ENCODE assay signal across 8 cellular contexts in genomic region chr2:43950383-43951008, GRCh38. TPM values are rescaled to one million over a fixed set of nuclear protein-coding genes. Genes with fewer than 3 reads are reported as not detected.
DNase-seq lines count a peak whose midpoint lies in the region; ATAC-seq and TF ChIP-seq lines count a peak whose summit lies in the region.

No MANE protein-coding gene starts in this region.

- POLR2A ChIA-PET in WTC11 (lab: Charles Lee): no interaction called here

- H3K4me3 Mint-ChIP-seq in IgD-negative memory B cell: no peak overlapping the region
- no peak overlapping the region for H3K4me3 Mint-ChIP-seq in WTC11

- CTCF ChIA-PET in WTC11 (lab: Charles Lee): interaction anchor here (0.7 to 1.0 kb wide), 3 partner anchors 9 to 13 kb away, joined by 3 to 4 read pairs (median 3); no protein-coding TSS in a partner anchor

- ATAC-seq in WTC11 (peak; percentile 34), HG02763 (IDR thresholded peaks at IDR 0.05; ENCODE audit: unreplicated experiment) (no peak), HG03280 (IDR thresholded peaks at IDR 0.05; ENCODE audit: unreplicated experiment) (no peak)

- H3K9me3 Mint-ChIP-seq in IgD-negative memory B cell: no peaks in the 10 kb centered on the region
- no peaks in the 10 kb centered on the region for H3K9me3 Mint-ChIP-seq in WTC11

- H3K27me3 Mint-ChIP-seq in IgD-negative memory B cell (no peaks in the 10 kb centered on the region), WTC11 (ENCODE audit: low read depth) (no peaks in the 10 kb centered on the region)

- peaks cover 9% of the 10 kb centered on the region for H3K36me3 Mint-ChIP-seq in IgD-negative memory B cell
- H3K36me3 Mint-ChIP-seq in WTC11: peaks cover 80% of the 10 kb centered on the region

- peak; percentile 62 for DNase-seq in NCI-H2196 (lab: John Stamatoyannopoulos, UW; ENCODE audit: unreplicated experiment)
- no peak for DNase-seq in NCI-H2196 treated with DMSO at 0.1 percent for 48 hours (lab: John Stamatoyannopoulos, UW; ENCODE audit: unreplicated experiment)
- DNase-seq in WTC11 (ENCODE audit: low spot score): no peak
- peak; percentile 62 for DNase-seq in iris pigment epithelial cell (ENCODE audit: low read depth)
- DNase-seq in stimulated activated CD4-positive, alpha-beta T cell treated with anti-CD3 and anti-CD28 coated beads, Interleukin-12 subunit alpha, Interleukin-12 subunit beta, amount 100 ng/mL, for 4 hours: no peak

- peaks cover 0 to 4% (median 0%) of the 10 kb centered on the region in 3 donors for H3K4me1 Mint-ChIP-seq in IgD-negative memory B cell
- peaks cover 23% of the 10 kb centered on the region for H3K4me1 Mint-ChIP-seq in WTC11

- H3K27ac Mint-ChIP-seq in IgD-negative memory B cell (peak overlapping the region in 2 of 3 donors; percentile 10 to 46), WTC11 (no peak overlapping the region)

- no peak for TF ChIP-seq CTCF in WTC11 (IDR thresholded peaks at IDR 0.05)

TF ChIP-seq in WTC11, 78 proteins besides CTCF, POLR2A, EP300 and RAD21:
- TF ChIP-seq ERG (CRISPR knock-in tag; IDR thresholded peaks at IDR 0.05) (no peak), GTF2I (CRISPR knock-in tag; conservative IDR thresholded peaks at IDR 0.05) (no peak), ZNF219 (CRISPR knock-in tag; IDR thresholded peaks at IDR 0.05; ENCODE audit: borderline replicate concordance) (no peak), ZNF317 (CRISPR knock-in tag; IDR thresholded peaks at IDR 0.05; ENCODE audit: borderline replicate concordance, low read depth) (no peak), ESRRA (CRISPR knock-in tag; IDR thresholded peaks at IDR 0.05; ENCODE audit: borderline replicate concordance) (no peak), FOXP1 (CRISPR knock-in tag; IDR thresholded peaks at IDR 0.05; ENCODE audit: borderline replicate concordance) (no peak), ZNF281 (CRISPR knock-in tag; IDR thresholded peaks at IDR 0.05) (no peak), NFATC4 (CRISPR knock-in tag; IDR thresholded peaks at IDR 0.05) (no peak), USF2 (CRISPR knock-in tag; IDR thresholded peaks at IDR 0.05) (no peak), E2F1 (CRISPR knock-in tag; IDR thresholded peaks at IDR 0.05) (no peak)

RNA-seq across cellular contexts. Expression of gene LRPPRC, which starts 45.3 kb away (rescaled TPM):
- 36.5 TPM for polyA plus RNA-seq in IgD-negative memory B cell
- 220 to 253 TPM (median 228 TPM) in 3 replicates for total RNA-seq in WTC11 (2021)

Comparison
In these comparisons a context has a peak if more than half of its experiments do, and no peak if none do; other contexts are left out.
1. DNase-seq: peak in NCI-H2196 (single experiment) and iris pigment epithelial cell (single experiment); none in NCI-H2196 treated with DMSO at 0.1 percent for 48 hours (single experiment), WTC11 (single experiment) and stimulated activated CD4-positive, alpha-beta T cell treated with anti-CD3 and anti-CD28 coated beads, Interleukin-12 subunit alpha, Interleukin-12 subunit beta, amount 100 ng/mL, for 4 hours (single experiment).